1 cellular context compared by ENCODE assay signal in the genomic region with DNA sequence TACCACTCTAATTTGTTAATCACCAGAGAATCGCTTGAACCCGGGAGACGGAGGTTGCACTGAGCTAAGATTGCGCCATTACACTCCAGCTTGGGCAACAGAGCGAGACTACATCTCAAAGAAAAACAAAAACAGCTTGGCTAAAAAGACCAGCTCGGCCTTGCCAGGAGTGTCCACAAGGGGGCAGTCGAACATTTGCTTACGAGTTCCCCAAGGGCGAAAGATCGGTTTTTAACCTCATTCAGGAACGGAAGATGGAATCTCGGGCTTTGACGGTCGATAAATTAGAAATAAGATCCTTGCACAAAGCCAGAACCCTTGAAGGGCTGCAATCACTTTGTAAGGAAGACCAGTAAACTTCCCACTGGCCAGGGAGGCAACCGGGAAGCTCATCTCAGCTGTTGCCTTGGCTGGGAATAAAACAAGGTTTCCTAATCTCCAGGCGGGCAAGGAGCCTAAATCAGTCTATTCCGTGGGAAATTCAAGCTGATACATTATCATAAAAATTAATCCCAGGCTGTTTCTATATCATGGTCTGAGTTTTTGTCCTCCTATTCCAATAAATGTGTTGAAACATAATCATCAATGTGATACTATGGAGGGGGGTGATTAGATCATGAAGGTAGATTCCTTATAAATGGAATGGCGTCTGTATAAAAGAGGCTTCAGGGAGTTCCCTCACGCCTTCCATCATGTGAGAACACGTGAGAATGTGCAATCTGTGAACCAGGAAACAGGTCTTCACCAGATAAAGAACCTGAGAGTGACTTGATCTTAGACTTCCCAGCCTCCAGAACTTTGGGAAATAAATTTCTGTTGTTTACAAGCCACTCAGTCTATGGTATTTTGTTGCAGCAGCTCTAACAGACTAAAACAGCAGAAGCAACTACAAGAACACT.
A peak's percentile ranks its signal among the peaks of the same experiment; 100 is the strongest.
TF ChIP-seq lines count a peak whose summit lies in the region.

No MANE protein-coding gene starts in this region.

TF ChIP-seq in GM12878, 131 proteins besides CTCF, POLR2A, EP300 and RAD21:
- TF ChIP-seq WRNIP1 (IDR thresholded peaks at IDR 0.05; ENCODE audit: borderline replicate concordance, low read depth, low read length) (no peak), KDM1A (IDR thresholded peaks at IDR 0.05; ENCODE audit: borderline replicate concordance) (no peak), POLR2AphosphoS5 (IDR thresholded peaks at IDR 0.05; ENCODE audit: low read length) (no peak), CEBPB (IDR thresholded peaks at IDR 0.05; ENCODE audit: borderline replicate concordance in 1 of 2, low read depth in 2 of 2, low read length in 2 of 2) (peak in 1 of 2 experiments; percentile 28; a peak in 1 of 4 replicates), BHLHE40 (IDR thresholded peaks at IDR 0.05; ENCODE audit: borderline replicate concordance in 1 of 2, low read depth in 2 of 2, low read length in 1 of 2) (peak in 1 of 2 experiments; percentile 25; a peak in 1 of 4 replicates), PAX8 (IDR thresholded peaks at IDR 0.05) (no peak), PAX5 (IDR thresholded peaks at IDR 0.05; ENCODE audit: borderline replicate concordance, low read depth, low read length) (peak; percentile 85), TCF3 (IDR thresholded peaks at IDR 0.05; ENCODE audit: borderline replicate concordance, insufficient read depth, low read depth, low read length) (no peak), RUNX3 (IDR thresholded peaks at IDR 0.05; ENCODE audit: low read length) (no peak), CBFB (IDR thresholded peaks at IDR 0.05; ENCODE audit: low read depth) (no peak), SPI1 (IDR thresholded peaks at IDR 0.05; ENCODE audit: borderline replicate concordance, insufficient read depth, low read depth, low read length) (no peak), ZSCAN29 (IDR thresholded peaks at IDR 0.05) (no peak), ZZZ3 (IDR thresholded peaks at IDR 0.05; ENCODE audit: control insufficient read depth, insufficient read length, low read depth) (no peak), HCFC1 (IDR thresholded peaks at IDR 0.05; ENCODE audit: low read length) (no peak), KLF5 (IDR thresholded peaks at IDR 0.05; ENCODE audit: partially characterized antibody) (no peak), RFX5 (IDR thresholded peaks at IDR 0.05; ENCODE audit: low read depth, low read length) (no peak), BRCA1 (IDR thresholded peaks at IDR 0.05; ENCODE audit: low read depth, low read length) (no peak), SIN3A (IDR thresholded peaks at IDR 0.05; ENCODE audit: low read depth, low read length) (no peak), SMC3 (IDR thresholded peaks at IDR 0.05; ENCODE audit: borderline replicate concordance, low read length) (peak; percentile 44), JUND (IDR thresholded peaks at IDR 0.05; ENCODE audit: low read depth, low read length) (no peak), YY1 (IDR thresholded peaks at IDR 0.05; ENCODE audit: low read depth, low read length) (peak; percentile 51; the same call in 1 of the 2 replicates), NFYA (IDR thresholded peaks at IDR 0.05; ENCODE audit: borderline replicate concordance, low read depth, low read length) (no peak), NBN (IDR thresholded peaks at IDR 0.05) (0 out of 2 replicates have a peak, but pooled peaks have one; percentile 41), RB1 (IDR thresholded peaks at IDR 0.05; ENCODE audit: borderline replicate concordance) (0 out of 2 replicates have a peak, but pooled peaks have one; percentile 24), SMARCA5 (IDR thresholded peaks at IDR 0.05) (peak; percentile 22; the same call in 1 of the 2 replicates), POU2F2 (IDR thresholded peaks at IDR 0.05; ENCODE audit: borderline replicate concordance, low read depth, low read length) (peak; percentile 77; the same call in 1 of the 3 replicates), SMAD1 (IDR thresholded peaks at IDR 0.05; ENCODE audit: low read depth, partially characterized antibody) (no peak), MXI1 (IDR thresholded peaks at IDR 0.05; ENCODE audit: low read depth, low read length) (no peak), IKZF2 (IDR thresholded peaks at IDR 0.05) (no peak), BCL11A (IDR thresholded peaks at IDR 0.05; ENCODE audit: low read depth, low read length) (no peak)
- TF ChIP-seq, protein P1, sequence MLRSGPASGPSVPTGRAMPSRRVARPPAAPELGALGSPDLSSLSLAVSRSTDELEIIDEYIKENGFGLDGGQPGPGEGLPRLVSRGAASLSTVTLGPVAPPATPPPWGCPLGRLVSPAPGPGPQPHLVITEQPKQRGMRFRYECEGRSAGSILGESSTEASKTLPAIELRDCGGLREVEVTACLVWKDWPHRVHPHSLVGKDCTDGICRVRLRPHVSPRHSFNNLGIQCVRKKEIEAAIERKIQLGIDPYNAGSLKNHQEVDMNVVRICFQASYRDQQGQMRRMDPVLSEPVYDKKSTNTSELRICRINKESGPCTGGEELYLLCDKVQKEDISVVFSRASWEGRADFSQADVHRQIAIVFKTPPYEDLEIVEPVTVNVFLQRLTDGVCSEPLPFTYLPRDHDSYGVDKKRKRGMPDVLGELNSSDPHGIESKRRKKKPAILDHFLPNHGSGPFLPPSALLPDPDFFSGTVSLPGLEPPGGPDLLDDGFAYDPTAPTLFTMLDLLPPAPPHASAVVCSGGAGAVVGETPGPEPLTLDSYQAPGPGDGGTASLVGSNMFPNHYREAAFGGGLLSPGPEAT (IDR thresholded peaks at IDR 0.05; ENCODE audit: low read depth) = 0 out of 2 replicates have a peak, but pooled peaks have one; percentile 30
- TF ChIP-seq, protein P2, sequence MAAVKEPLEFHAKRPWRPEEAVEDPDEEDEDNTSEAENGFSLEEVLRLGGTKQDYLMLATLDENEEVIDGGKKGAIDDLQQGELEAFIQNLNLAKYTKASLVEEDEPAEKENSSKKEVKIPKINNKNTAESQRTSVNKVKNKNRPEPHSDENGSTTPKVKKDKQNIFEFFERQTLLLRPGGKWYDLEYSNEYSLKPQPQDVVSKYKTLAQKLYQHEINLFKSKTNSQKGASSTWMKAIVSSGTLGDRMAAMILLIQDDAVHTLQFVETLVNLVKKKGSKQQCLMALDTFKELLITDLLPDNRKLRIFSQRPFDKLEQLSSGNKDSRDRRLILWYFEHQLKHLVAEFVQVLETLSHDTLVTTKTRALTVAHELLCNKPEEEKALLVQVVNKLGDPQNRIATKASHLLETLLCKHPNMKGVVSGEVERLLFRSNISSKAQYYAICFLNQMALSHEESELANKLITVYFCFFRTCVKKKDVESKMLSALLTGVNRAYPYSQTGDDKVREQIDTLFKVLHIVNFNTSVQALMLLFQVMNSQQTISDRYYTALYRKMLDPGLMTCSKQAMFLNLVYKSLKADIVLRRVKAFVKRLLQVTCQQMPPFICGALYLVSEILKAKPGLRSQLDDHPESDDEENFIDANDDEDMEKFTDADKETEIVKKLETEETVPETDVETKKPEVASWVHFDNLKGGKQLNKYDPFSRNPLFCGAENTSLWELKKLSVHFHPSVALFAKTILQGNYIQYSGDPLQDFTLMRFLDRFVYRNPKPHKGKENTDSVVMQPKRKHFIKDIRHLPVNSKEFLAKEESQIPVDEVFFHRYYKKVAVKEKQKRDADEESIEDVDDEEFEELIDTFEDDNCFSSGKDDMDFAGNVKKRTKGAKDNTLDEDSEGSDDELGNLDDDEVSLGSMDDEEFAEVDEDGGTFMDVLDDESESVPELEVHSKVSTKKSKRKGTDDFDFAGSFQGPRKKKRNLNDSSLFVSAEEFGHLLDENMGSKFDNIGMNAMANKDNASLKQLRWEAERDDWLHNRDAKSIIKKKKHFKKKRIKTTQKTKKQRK (IDR thresholded peaks at IDR 0.05; ENCODE audit: low read depth, low read length) = no peak
- TF ChIP-seq, protein P3, sequence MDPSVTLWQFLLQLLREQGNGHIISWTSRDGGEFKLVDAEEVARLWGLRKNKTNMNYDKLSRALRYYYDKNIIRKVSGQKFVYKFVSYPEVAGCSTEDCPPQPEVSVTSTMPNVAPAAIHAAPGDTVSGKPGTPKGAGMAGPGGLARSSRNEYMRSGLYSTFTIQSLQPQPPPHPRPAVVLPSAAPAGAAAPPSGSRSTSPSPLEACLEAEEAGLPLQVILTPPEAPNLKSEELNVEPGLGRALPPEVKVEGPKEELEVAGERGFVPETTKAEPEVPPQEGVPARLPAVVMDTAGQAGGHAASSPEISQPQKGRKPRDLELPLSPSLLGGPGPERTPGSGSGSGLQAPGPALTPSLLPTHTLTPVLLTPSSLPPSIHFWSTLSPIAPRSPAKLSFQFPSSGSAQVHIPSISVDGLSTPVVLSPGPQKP (IDR thresholded peaks at IDR 0.05; ENCODE audit: low read depth, low read length) = no peak
- TF ChIP-seq, protein P4, sequence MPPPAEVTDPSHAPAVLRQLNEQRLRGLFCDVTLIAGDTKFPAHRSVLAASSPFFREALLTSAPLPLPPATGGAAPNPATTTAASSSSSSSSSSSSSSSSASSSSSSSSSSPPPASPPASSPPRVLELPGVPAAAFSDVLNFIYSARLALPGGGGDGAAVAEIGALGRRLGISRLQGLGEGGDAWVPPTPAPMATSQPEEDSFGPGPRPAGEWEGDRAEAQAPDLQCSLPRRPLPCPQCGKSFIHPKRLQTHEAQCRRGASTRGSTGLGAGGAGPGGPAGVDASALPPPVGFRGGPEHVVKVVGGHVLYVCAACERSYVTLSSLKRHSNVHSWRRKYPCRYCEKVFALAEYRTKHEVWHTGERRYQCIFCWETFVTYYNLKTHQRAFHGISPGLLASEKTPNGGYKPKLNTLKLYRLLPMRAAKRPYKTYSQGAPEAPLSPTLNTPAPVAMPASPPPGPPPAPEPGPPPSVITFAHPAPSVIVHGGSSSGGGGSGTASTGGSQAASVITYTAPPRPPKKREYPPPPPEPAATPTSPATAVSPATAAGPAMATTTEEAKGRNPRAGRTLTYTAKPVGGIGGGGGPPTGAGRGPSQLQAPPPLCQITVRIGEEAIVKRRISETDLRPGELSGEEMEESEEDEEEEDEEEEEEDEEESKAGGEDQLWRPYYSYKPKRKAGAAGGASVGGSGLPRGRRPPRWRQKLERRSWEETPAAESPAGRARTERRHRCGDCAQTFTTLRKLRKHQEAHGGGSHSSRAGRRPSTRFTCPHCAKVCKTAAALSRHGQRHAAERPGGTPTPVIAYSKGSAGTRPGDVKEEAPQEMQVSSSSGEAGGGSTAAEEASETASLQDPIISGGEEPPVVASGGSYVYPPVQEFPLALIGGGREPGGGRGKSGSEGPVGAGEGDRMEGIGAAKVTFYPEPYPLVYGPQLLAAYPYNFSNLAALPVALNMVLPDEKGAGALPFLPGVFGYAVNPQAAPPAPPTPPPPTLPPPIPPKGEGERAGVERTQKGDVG (CRISPR knock-in tag; IDR thresholded peaks at IDR 0.05) = no peak
- TF ChIP-seq, protein P5, sequence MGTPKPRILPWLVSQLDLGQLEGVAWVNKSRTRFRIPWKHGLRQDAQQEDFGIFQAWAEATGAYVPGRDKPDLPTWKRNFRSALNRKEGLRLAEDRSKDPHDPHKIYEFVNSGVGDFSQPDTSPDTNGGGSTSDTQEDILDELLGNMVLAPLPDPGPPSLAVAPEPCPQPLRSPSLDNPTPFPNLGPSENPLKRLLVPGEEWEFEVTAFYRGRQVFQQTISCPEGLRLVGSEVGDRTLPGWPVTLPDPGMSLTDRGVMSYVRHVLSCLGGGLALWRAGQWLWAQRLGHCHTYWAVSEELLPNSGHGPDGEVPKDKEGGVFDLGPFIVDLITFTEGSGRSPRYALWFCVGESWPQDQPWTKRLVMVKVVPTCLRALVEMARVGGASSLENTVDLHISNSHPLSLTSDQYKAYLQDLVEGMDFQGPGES (IDR thresholded peaks at IDR 0.05) = no peak
